Comparison of ENCODE assay signal across 21 cellular contexts in the genomic region with DNA sequence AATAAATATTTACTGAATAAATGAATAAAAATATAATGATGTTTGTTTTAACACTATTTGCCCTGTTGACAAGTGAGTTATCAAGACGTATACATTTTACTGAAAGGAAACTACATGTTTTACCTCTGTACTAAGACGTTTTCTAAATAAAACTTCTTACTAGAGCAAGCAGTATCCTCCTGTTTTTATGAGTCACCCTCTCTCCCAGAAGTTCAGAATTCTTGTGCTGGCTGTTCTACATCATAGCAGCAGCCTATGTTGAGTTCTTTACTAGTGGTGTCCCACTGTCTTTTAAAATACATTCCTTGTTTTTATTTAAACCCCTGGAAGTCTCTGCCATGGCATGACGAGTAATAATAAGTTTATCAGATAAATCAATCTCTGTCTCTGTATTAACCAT.
A peak's percentile ranks its signal among the peaks of the same experiment; 100 is the strongest.
DNase-seq lines count a peak whose midpoint lies in the region; ATAC-seq, FAIRE-seq and TF ChIP-seq lines count a peak whose summit lies in the region.
"Had no signal": no experiment of that assay in that cellular context is flagged by ENCODE, and none has a peak within 500 bp of the region (broad histone marks: within the 10 kb centered on the region; RNA-seq: fewer than 3 reads in every experiment).

No MANE protein-coding gene starts in this region.

- TF ChIP-seq POLR2A in H54 (IDR thresholded peaks at IDR 0.05; ENCODE audit: low read depth, low read length): no peak

- no peak for ATAC-seq in sciatic nerve
- ATAC-seq: HCT116; K562; natural killer cell treated with Interleukin-12 subunit alpha and Interleukin-12 subunit beta and Interleukin-15 and Interleukin-18, amount 100 ng/mL, for 72 hours had no signal

- intact Hi-C loops in sciatic nerve (cut with DNase I): no loop called here

- DNase-seq in H54 (ENCODE audit: insufficient read length, low spot score): no peak
- peak; percentile 9 for DNase-seq in astrocyte of the cerebellum (ENCODE audit: low read depth)
- DNase-seq in fibroblast of gingiva (ENCODE audit: low read depth): peak; percentile 5
- DNase-seq in myocyte (ENCODE audit: low read depth): peak; percentile 49
- DNase-seq in stimulated activated CD4-positive, alpha-beta T cell treated with anti-CD3 and anti-CD28 coated beads, Interleukin-4, amount 100 ng/mL, for 24 hours: no peak
- no peak for DNase-seq in sciatic nerve (ENCODE audit: low spot score)
- DNase-seq in DMS79 (lab: John Stamatoyannopoulos, UW): no peak
- no peak for DNase-seq in stimulated activated CD4-positive, alpha-beta T cell treated with anti-CD3 and anti-CD28 coated beads, Interleukin-4, amount 100 ng/mL, for 4 hours
- DNase-seq: activated CD4-positive, alpha-beta T cell treated with anti-CD3 and anti-CD28 coated beads, Interleukin-2, amount 50 U/mL, for 1 hour; activated CD8-positive, alpha-beta memory T cell treated with anti-CD3 and anti-CD28 coated beads, Interleukin-2, amount 50 U/mL, for 48 hours; GDM1; mesendoderm; MV-4-11; NCI-H1694; NCI-H526; stimulated activated naive CD4-positive, alpha-beta T cell; testis had no signal

- peak; percentile 30 for FAIRE-seq in H54 (lab: Jason Lieb, UNC)
- FAIRE-seq: K562 had no signal

- TF ChIP-seq CTCF in astrocyte of the cerebellum (IDR thresholded peaks at IDR 0.05; ENCODE audit: low read depth, low read length, missing control alignments): no peak

- H3K4me3 ChIP-seq in astrocyte of the cerebellum (ENCODE audit: low read depth, low read length): no peak overlapping the region
- H3K4me3 ChIP-seq: K562, testis, vagina had no signal

- in situ Hi-C loops in astrocyte of the cerebellum (cut with HindIII; ENCODE audit: low sequenced_read_pairs): no loop called here

Comparison
In these comparisons a context has a peak if more than half of its experiments do, and no peak if none do; other contexts are left out.
1. DNase-seq: peak in astrocyte of the cerebellum (single experiment), fibroblast of gingiva (single experiment) and myocyte (single experiment); none in H54 (single experiment), stimulated activated CD4-positive, alpha-beta T cell treated with anti-CD3 and anti-CD28 coated beads, Interleukin-4, amount 100 ng/mL, for 24 hours (single experiment), sciatic nerve (single experiment), DMS79 (single experiment) and stimulated activated CD4-positive, alpha-beta T cell treated with anti-CD3 and anti-CD28 coated beads, Interleukin-4, amount 100 ng/mL, for 4 hours (0 of 2).